Comparison of ENCODE assay signal across 8 cellular contexts in genomic region chr2:102063948-102064678, GRCh38.
DNase-seq lines count a peak whose midpoint lies in the region; ATAC-seq and TF ChIP-seq lines count a peak whose summit lies in the region.

No MANE protein-coding gene starts in this region.

- H3K27me3 ChIP-seq in body of pancreas: no peaks in the 10 kb centered on the region

- no peak for TF ChIP-seq CTCF in body of pancreas (IDR thresholded peaks at IDR 0.05)

- H3K36me3 ChIP-seq in body of pancreas (replicated peaks in 1 of 2; ENCODE audit: insufficient read depth in 1 of 2, low read depth in 2 of 2): no peaks in the 10 kb centered on the region

- peak overlapping the region; percentile 55 to 87 (median 74) for H3K27ac ChIP-seq in body of pancreas

- peak; percentile 91 for ATAC-seq in body of pancreas
- no peak for ATAC-seq in HG02938 (IDR thresholded peaks at IDR 0.05; ENCODE audit: unreplicated experiment)
- ATAC-seq in GM19467 (IDR thresholded peaks at IDR 0.05; ENCODE audit: unreplicated experiment): no peak

- intact Hi-C loops in body of pancreas (cut with DNase I): no loop called here

- DNase-seq in G401 (ENCODE audit: low spot score) (peak; percentile 18), NOMO-1 treated with dmso at 0.1 percent for 144 hours (lab: John Stamatoyannopoulos, UW; ENCODE audit: unreplicated experiment) (peak; percentile 73), body of pancreas (peak; percentile 77 to 92 (median 86)), islet precursor cell (peak; percentile 98), smooth muscle cell of the brain vasculature (ENCODE audit: low read depth, low spot score) (peak; percentile 90), NCI-H1417 (lab: John Stamatoyannopoulos, UW) (no peak)

- H3K4me1 ChIP-seq in body of pancreas: peaks cover 33% of the 10 kb centered on the region

- 24 to 30% methylated on average over 8 to 9 of the region's 9 CpGs for WGBS in body of pancreas, 2 donors

- H3K4me3 ChIP-seq in body of pancreas: no peak overlapping the region

- in situ Hi-C loops in G401 (cut with HindIII; ENCODE audit: low sequenced_read_pairs): no loop called here

- no peak for TF ChIP-seq POLR2A in body of pancreas (IDR thresholded peaks at IDR 0.05)

- H3K9me3 ChIP-seq in body of pancreas: no peaks in the 10 kb centered on the region

Comparison
In these comparisons a context has a peak if more than half of its experiments do, and no peak if none do; other contexts are left out.
1. DNase-seq: peak in G401 (single experiment), NOMO-1 treated with dmso at 0.1 percent for 144 hours (single experiment), body of pancreas (4 of 4), islet precursor cell (single experiment) and smooth muscle cell of the brain vasculature (single experiment); none in NCI-H1417 (0 of 3).